ENCODE assay signal across 8 cellular contexts in the genomic region with DNA sequence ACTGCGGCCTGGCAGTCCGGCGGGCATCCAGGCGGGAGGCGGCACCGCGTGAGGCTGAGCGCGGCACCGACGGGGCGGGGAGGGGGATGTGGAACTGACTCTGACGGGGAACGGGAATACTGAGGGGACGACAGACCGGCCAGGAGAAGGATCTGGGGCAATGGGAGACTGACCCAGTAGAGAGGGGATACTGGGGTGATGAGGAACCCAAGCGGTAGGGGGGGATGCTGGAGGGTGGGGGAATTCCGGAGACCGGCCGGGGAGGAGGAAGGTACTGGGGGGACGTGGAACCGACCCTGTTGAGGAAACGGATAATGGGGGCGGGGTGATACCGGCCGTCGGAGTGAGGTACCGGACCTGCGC. TPM values are rescaled to one million over a fixed set of nuclear protein-coding genes. Genes with fewer than 3 reads are reported as not detected.
DNase-seq lines count a peak whose midpoint lies in the region; ATAC-seq, FAIRE-seq and TF ChIP-seq lines count a peak whose summit lies in the region.

No MANE protein-coding gene starts in this region.

- peaks cover 39% of the 10 kb centered on the region for H3K4me1 Mint-ChIP-seq in activated CD8-positive, alpha-beta T cell treated with anti-CD3 and anti-CD28 coated beads for 36 hours (ENCODE audit: low read depth)
- peaks cover 39% of the 10 kb centered on the region for H3K4me1 Mint-ChIP-seq in nephron progenitor cell

- H3K36me3 Mint-ChIP-seq in activated CD8-positive, alpha-beta T cell treated with anti-CD3 and anti-CD28 coated beads for 36 hours (ENCODE audit: low read depth), result peaks cover 20% of the 10 kb centered on the region
- peaks cover 7% of the 10 kb centered on the region for H3K36me3 Mint-ChIP-seq in nephron progenitor cell (ENCODE audit: low read depth)

- H3K9me3 Mint-ChIP-seq in activated CD8-positive, alpha-beta T cell treated with anti-CD3 and anti-CD28 coated beads for 36 hours, result no peaks in the 10 kb centered on the region
- no peaks in the 10 kb centered on the region for H3K9me3 Mint-ChIP-seq in nephron progenitor cell

- intact Hi-C loops in activated CD8-positive, alpha-beta T cell treated with anti-CD3 and anti-CD28 coated beads for 36 hours (cut with micrococcal nuclease), result no loop called here

- H3K4me3 Mint-ChIP-seq in activated CD8-positive, alpha-beta T cell treated with anti-CD3 and anti-CD28 coated beads for 36 hours, result peak overlapping the region; percentile 95
- H3K4me3 Mint-ChIP-seq in nephron progenitor cell, result peak overlapping the region; percentile 92

- TF ChIP-seq POLR2A in erythroblast (IDR thresholded peaks at IDR 0.05; ENCODE audit: low read length), result no peak

- no peak for DNase-seq in activated CD8-positive, alpha-beta T cell treated with anti-CD3 and anti-CD28 coated beads for 36 hours
- DNase-seq in erythroblast (lab: John Stamatoyannopoulos, UW) (peak; percentile 50 to 58), nephron progenitor cell (peak; percentile 56), epidermal melanocyte (ENCODE audit: insufficient read length, low spot score) (no peak), urothelium cell line (ENCODE audit: low spot score) (no peak), NCI-H1092 treated with DMSO at 0.1 percent for 48 hours (lab: John Stamatoyannopoulos, UW) (no peak)

- peak overlapping the region; percentile 86 for H3K27ac Mint-ChIP-seq in activated CD8-positive, alpha-beta T cell treated with anti-CD3 and anti-CD28 coated beads for 36 hours
- H3K27ac Mint-ChIP-seq in nephron progenitor cell, result peak overlapping the region; percentile 63

- POLR2A ChIA-PET in activated CD8-positive, alpha-beta T cell treated with anti-CD3 and anti-CD28 coated beads for 36 hours (lab: Charles Lee), result interaction anchor here (0.8 to 2.0 kb wide), 9 partner anchors 8 to 345 kb away, joined by 3 to 16 read pairs (median 3); a partner anchor contains a TSS

- ATAC-seq in GM18873 (IDR thresholded peaks at IDR 0.05; ENCODE audit: low FRiP score, unreplicated experiment) (peak; percentile 3), HG03135 (IDR thresholded peaks at IDR 0.05; ENCODE audit: unreplicated experiment) (peak; percentile 17)
- ATAC-seq in activated CD8-positive, alpha-beta T cell treated with anti-CD3 and anti-CD28 coated beads for 36 hours, result no peak

- CTCF ChIA-PET in activated CD8-positive, alpha-beta T cell treated with anti-CD3 and anti-CD28 coated beads for 36 hours (lab: Charles Lee), result interaction anchor here (1.0 to 2.2 kb wide), 4 partner anchors 34 to 95 kb away, joined by 3 to 9 read pairs (median 4); a partner anchor contains a TSS

- no peak for FAIRE-seq in urothelium cell line (lab: Jason Lieb, UNC)

- no peaks in the 10 kb centered on the region for H3K27me3 Mint-ChIP-seq in activated CD8-positive, alpha-beta T cell treated with anti-CD3 and anti-CD28 coated beads for 36 hours
- peaks cover 5% of the 10 kb centered on the region for H3K27me3 Mint-ChIP-seq in nephron progenitor cell (ENCODE audit: low read depth, poor library complexity)

- TF ChIP-seq CTCF in activated CD8-positive, alpha-beta T cell treated with anti-CD3 and anti-CD28 coated beads for 36 hours (IDR thresholded peaks at IDR 0.05), result no peak
- no peak for TF ChIP-seq CTCF in nephron progenitor cell (IDR thresholded peaks at IDR 0.05)

RNA-seq across cellular contexts. Expression of a gene that starts 0.4 kb away (rescaled TPM):
- 10 to 100 TPM; 12.5 to 15.8 TPM for total RNA-seq in activated CD8-positive, alpha-beta T cell treated with anti-CD3 and anti-CD28 coated beads for 36 hours

Comparison
In these comparisons a context has a peak if more than half of its experiments do, and no peak if none do; other contexts are left out.
1. DNase-seq: peak in erythroblast (2 of 2) and nephron progenitor cell (single experiment); none in activated CD8-positive, alpha-beta T cell treated with anti-CD3 and anti-CD28 coated beads for 36 hours (single experiment), epidermal melanocyte (single experiment), urothelium cell line (single experiment) and NCI-H1092 treated with DMSO at 0.1 percent for 48 hours (single experiment).